8 cellular contexts compared by ENCODE assay signal in genomic region chr5:68711311-68712200, GRCh38.
DNase-seq lines count a peak whose midpoint lies in the region; ATAC-seq lines count a peak whose summit lies in the region.

No MANE protein-coding gene starts in this region.

- no peaks in the 10 kb centered on the region for H3K27me3 Mint-ChIP-seq in activated CD4-positive, alpha-beta memory T cell treated with anti-CD3 and anti-CD28 coated beads for 36 hours

- peaks cover 26% of the 10 kb centered on the region for H3K4me1 Mint-ChIP-seq in activated CD4-positive, alpha-beta memory T cell treated with anti-CD3 and anti-CD28 coated beads for 36 hours (ENCODE audit: low read depth)

- ATAC-seq in HG02885 (IDR thresholded peaks at IDR 0.05; ENCODE audit: poor library complexity, unreplicated experiment) = peak; percentile 91

- peak overlapping the region; percentile 6 for H3K27ac Mint-ChIP-seq in activated CD4-positive, alpha-beta memory T cell treated with anti-CD3 and anti-CD28 coated beads for 36 hours

- no peaks in the 10 kb centered on the region for H3K36me3 Mint-ChIP-seq in activated CD4-positive, alpha-beta memory T cell treated with anti-CD3 and anti-CD28 coated beads for 36 hours

- in situ Hi-C loops in ACHN (cut with HindIII; ENCODE audit: low pct_ligation_motif_present, low pct_unique_long_range_greater_than_20kb, low sequenced_read_pairs) = no loop called here

- peak; percentile 3 for DNase-seq in activated gamma-delta T cell (lab: John Stamatoyannopoulos, UW)
- DNase-seq in activated gamma-delta T cell treated with Interleukin-2 at 50 U/mL for 16 hours = no peak
- DNase-seq in activated CD4-positive, alpha-beta memory T cell treated with anti-CD3 and anti-CD28 coated beads for 36 hours = peak; percentile 16
- DNase-seq in posterior cingulate gyrus = peak in 6 of 10 donors; percentile 12 to 89 (median 70)
- DNase-seq in DMS79 (lab: John Stamatoyannopoulos, UW) = no peak
- no peak for DNase-seq in ACHN
- no peak for DNase-seq in T-helper 9 cell

- CTCF ChIA-PET in activated CD4-positive, alpha-beta memory T cell treated with anti-CD3 and anti-CD28 coated beads for 36 hours (lab: Charles Lee) = interaction anchor here (0.7 to 1.2 kb wide), 4 partner anchors 424 to 1813 kb away, joined by 3 read pairs; no protein-coding TSS in a partner anchor

- no peaks in the 10 kb centered on the region for H3K9me3 Mint-ChIP-seq in activated CD4-positive, alpha-beta memory T cell treated with anti-CD3 and anti-CD28 coated beads for 36 hours

- POLR2A ChIA-PET in activated CD4-positive, alpha-beta memory T cell treated with anti-CD3 and anti-CD28 coated beads for 36 hours (lab: Charles Lee) = interaction anchor here (0.6 kb wide), 1 partner anchor 399 kb away, joined by 3 read pairs; no protein-coding TSS in a partner anchor

- intact Hi-C loops in activated CD4-positive, alpha-beta memory T cell treated with anti-CD3 and anti-CD28 coated beads for 36 hours (cut with micrococcal nuclease) = loop anchor here (10.0 kb wide), 1 partner anchor 427 kb away; no protein-coding TSS in a partner anchor
- intact Hi-C loops in posterior cingulate gyrus (cut with DNase I) = no loop called here

- H3K4me3 Mint-ChIP-seq in activated CD4-positive, alpha-beta memory T cell treated with anti-CD3 and anti-CD28 coated beads for 36 hours = no peak overlapping the region

Comparison
In these comparisons a context has a peak if more than half of its experiments do, and no peak if none do; other contexts are left out.
1. DNase-seq: peak in activated gamma-delta T cell (single experiment), activated CD4-positive, alpha-beta memory T cell treated with anti-CD3 and anti-CD28 coated beads for 36 hours (single experiment) and posterior cingulate gyrus (6 of 10); none in activated gamma-delta T cell treated with Interleukin-2 at 50 U/mL for 16 hours (single experiment), DMS79 (single experiment), ACHN (single experiment) and T-helper 9 cell (single experiment).